ENCODE assay signal across 14 cellular contexts in the genomic region with DNA sequence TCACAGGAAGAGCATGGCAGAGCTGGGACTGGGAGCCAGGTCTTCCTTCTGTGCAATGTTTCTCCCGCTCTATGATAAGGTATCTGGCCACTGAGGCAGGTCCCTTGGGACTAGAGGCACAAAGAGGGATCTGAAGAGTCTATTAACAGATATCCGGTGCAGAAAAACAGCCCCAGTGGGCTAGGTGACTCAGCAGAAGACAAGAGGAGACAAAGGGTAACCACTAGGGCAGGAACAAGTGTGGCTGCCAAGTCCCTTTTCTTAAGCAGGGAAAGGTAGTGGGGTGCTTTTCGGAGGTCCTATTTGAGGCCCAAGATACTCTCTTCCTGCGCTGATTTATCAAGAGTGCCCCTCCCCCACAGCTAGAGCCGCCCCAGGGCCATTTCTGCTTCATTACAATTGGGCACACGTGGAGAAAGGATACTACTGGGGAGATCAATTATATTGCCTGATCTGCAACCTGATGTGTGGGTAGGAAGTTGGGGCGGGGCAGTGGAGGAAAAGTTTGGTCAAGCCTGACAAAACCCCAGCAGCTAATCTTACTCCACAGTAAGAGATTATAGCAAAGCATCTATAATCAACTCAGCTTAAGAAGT. TPM values are rescaled to one million over a fixed set of nuclear protein-coding genes. Genes with fewer than 3 reads are reported as not detected.
A peak's percentile ranks its signal among the peaks of the same experiment; 100 is the strongest.
DNase-seq lines count a peak whose midpoint lies in the region; ATAC-seq and FAIRE-seq lines count a peak whose summit lies in the region.
"Had no signal": no experiment of that assay in that cellular context is flagged by ENCODE, and none has a peak within 500 bp of the region (broad histone marks: within the 10 kb centered on the region; RNA-seq: fewer than 3 reads in every experiment).

A gene with protein sequence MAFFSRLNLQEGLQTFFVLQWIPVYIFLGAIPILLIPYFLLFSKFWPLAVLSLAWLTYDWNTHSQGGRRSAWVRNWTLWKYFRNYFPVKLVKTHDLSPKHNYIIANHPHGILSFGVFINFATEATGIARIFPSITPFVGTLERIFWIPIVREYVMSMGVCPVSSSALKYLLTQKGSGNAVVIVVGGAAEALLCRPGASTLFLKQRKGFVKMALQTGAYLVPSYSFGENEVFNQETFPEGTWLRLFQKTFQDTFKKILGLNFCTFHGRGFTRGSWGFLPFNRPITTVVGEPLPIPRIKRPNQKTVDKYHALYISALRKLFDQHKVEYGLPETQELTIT (plus strand): TSS at position 546 of the 596 bp plus-strand sequence. CDS start 100 bp downstream, outside the sequence.

- no peak within 1 kb of the TSS for H3K27ac Mint-ChIP-seq in naive thymus-derived CD8-positive, alpha-beta T cell

- DNase-seq in Daoy (ENCODE audit: low read depth) (peak; percentile 33), NCI-H82 (lab: John Stamatoyannopoulos, UW) (peak; percentile 91), NCI-H1417 treated with DMSO at 0.1 percent for 48 hours (lab: John Stamatoyannopoulos, UW) (no peak), frontal cortex (ENCODE audit: low spot score in 2 of 2) (no peak), foreskin melanocyte (no peak)
- DNase-seq in naive thymus-derived CD8-positive, alpha-beta T cell: no peak
- DNase-seq: esophagus squamous epithelium, ovary, PC-9, uterus had no signal

- H3K27me3 Mint-ChIP-seq in naive thymus-derived CD8-positive, alpha-beta T cell: peaks cover 0 to 2% (median 0%) of the 10 kb centered on the region in 5 donors

- peak; percentile 68 for ATAC-seq in GM19351 (IDR thresholded peaks at IDR 0.05; ENCODE audit: unreplicated experiment)
- peak; percentile 69 for ATAC-seq in HG03066 (IDR thresholded peaks at IDR 0.05; ENCODE audit: low read depth, unreplicated experiment)
- ATAC-seq in naive thymus-derived CD8-positive, alpha-beta T cell: no peak

- POLR2A ChIA-PET in naive thymus-derived CD8-positive, alpha-beta T cell (lab: Charles Lee): interaction anchor here (0.7 kb wide), 1 partner anchor 7 kb away, joined by 3 read pairs; no protein-coding TSS in a partner anchor

- H3K36me3 Mint-ChIP-seq in naive thymus-derived CD8-positive, alpha-beta T cell: no peaks in the 10 kb centered on the region

- no peak within 1 kb of the TSS for H3K4me3 Mint-ChIP-seq in naive thymus-derived CD8-positive, alpha-beta T cell

- FAIRE-seq in frontal cortex (lab: Jason Lieb, UNC): no peak
- FAIRE-seq: astrocyte had no signal

- no peaks in the 10 kb centered on the region for H3K9me3 Mint-ChIP-seq in naive thymus-derived CD8-positive, alpha-beta T cell

- H3K4me1 Mint-ChIP-seq in naive thymus-derived CD8-positive, alpha-beta T cell: peaks cover 0 to 6% (median under 1%) of the 10 kb centered on the region in 4 donors

RNA-seq across cellular contexts. Expression of the gene that starts here (rescaled TPM):
- total RNA-seq in Daoy (2014; rRNA removed; shearing (Covaris generic)): 0.11 TPM in 1 of 2 replicates, not detected in the other
- total RNA-seq in frontal cortex: not detected
- total RNA-seq in naive thymus-derived CD8-positive, alpha-beta T cell: not detected
- not detected for polyA plus RNA-seq in naive thymus-derived CD8-positive, alpha-beta T cell
- total RNA-seq: astrocyte, esophagus squamous epithelium, kidney epithelial cell, ovary, PC-9, uterus had no signal
- polyA plus RNA-seq: ovary had no signal

Comparison
In these comparisons a context has a peak if more than half of its experiments do, and no peak if none do; other contexts are left out.
1. Peak in DNase-seq in Daoy; RNA of the gene not detected or under 1 TPM.
2. ATAC-seq: peak in GM19351 (single experiment) and HG03066 (single experiment); none in naive thymus-derived CD8-positive, alpha-beta T cell (0 of 2).